ENCODE assay signal across 8 cellular contexts in genomic region chr3:8239718-8240698, GRCh38.
DNase-seq lines count a peak whose midpoint lies in the region; ATAC-seq and TF ChIP-seq lines count a peak whose summit lies in the region.

No MANE protein-coding gene starts in this region.

- no CpG with 5 or more reads among the region's 4 CpGs for WGBS in trophoblast cell (ENCODE audit: extremely low coverage, insufficient coverage, insufficient read length)

- H3K36me3 ChIP-seq in trophoblast cell (ENCODE audit: control insufficient read depth in 1 of 2, insufficient read depth in 2 of 2, low read length in 2 of 2): no peaks in the 10 kb centered on the region

- peak; percentile 75 for TF ChIP-seq CTCF in NB4 (IDR thresholded peaks at IDR 0.05; ENCODE audit: low read depth, low read length)

- H3K27me3 ChIP-seq in trophoblast cell (ENCODE audit: insufficient read depth, low read length): no peaks in the 10 kb centered on the region

- H4K8ac ChIP-seq in trophoblast cell (ENCODE audit: low read depth, low read length): no peak overlapping the region

- H3K9me3 Mint-ChIP-seq in activated T-helper 2 cell treated with anti-CD3 and anti-CD28 coated beads, Interferon-gamma antibody, Interleukin-2, Interleukin-4, amounts not matched to agents 10 μg/mL and 5 μg/mL and 100 μg/mL, durations not matched to agents 14 hours and 24 hours and 36 hours: no peaks in the 10 kb centered on the region

- no peak overlapping the region for H2AFZ ChIP-seq in trophoblast cell (ENCODE audit: insufficient read depth, low read length, poor library complexity)

- intact Hi-C loops in activated T-helper 2 cell treated with anti-CD3 and anti-CD28 coated beads, Interferon-gamma antibody, Interleukin-2, Interleukin-4, amounts not matched to agents 10 μg/mL and 5 μg/mL and 100 μg/mL, durations not matched to agents 14 hours and 24 hours and 36 hours (cut with micrococcal nuclease): no loop called here

- no peak for TF ChIP-seq POLR2A in NB4 (IDR thresholded peaks at IDR 0.05; ENCODE audit: extremely low read depth, insufficient read length)

- no peak overlapping the region for H4K91ac ChIP-seq in trophoblast cell (ENCODE audit: low read depth, low read length)

- no peak overlapping the region for H3K4ac ChIP-seq in trophoblast cell (ENCODE audit: low read depth, low read length)

- H3K18ac ChIP-seq in trophoblast cell (ENCODE audit: low read length): no peak overlapping the region

- no peak overlapping the region for H4K12ac ChIP-seq in trophoblast cell (ENCODE audit: low read depth, low read length)

- no peak overlapping the region for H3K9ac ChIP-seq in trophoblast cell (ENCODE audit: low read length)

- no peak overlapping the region for H3K14ac ChIP-seq in trophoblast cell (ENCODE audit: low read length)

- no peaks in the 10 kb centered on the region for H3K4me1 ChIP-seq in trophoblast cell (ENCODE audit: control insufficient read depth in 1 of 2, insufficient read depth in 2 of 2, low read length in 2 of 2)

- no peak overlapping the region for H3K4me3 Mint-ChIP-seq in activated T-helper 2 cell treated with anti-CD3 and anti-CD28 coated beads, Interferon-gamma antibody, Interleukin-2, Interleukin-4, amounts not matched to agents 10 μg/mL and 5 μg/mL and 100 μg/mL, durations not matched to agents 14 hours and 24 hours and 36 hours (ENCODE audit: low read depth)

- H3K79me1 ChIP-seq in trophoblast cell (ENCODE audit: low read length): no peaks in the 10 kb centered on the region

- H3K27ac Mint-ChIP-seq in activated T-helper 2 cell treated with anti-CD3 and anti-CD28 coated beads, Interferon-gamma antibody, Interleukin-2, Interleukin-4, amounts not matched to agents 10 μg/mL and 5 μg/mL and 100 μg/mL, durations not matched to agents 14 hours and 24 hours and 36 hours: no peak overlapping the region

- H2BK5ac ChIP-seq in trophoblast cell (ENCODE audit: low read depth, low read length, poor library complexity): no peak overlapping the region

- H3K9me3 ChIP-seq in trophoblast cell (ENCODE audit: insufficient read depth, low read depth, low read length): no peaks in the 10 kb centered on the region

- peak; percentile 94 for ATAC-seq in GM18517 (IDR thresholded peaks at IDR 0.05; ENCODE audit: unreplicated experiment)
- ATAC-seq in HG02852 (IDR thresholded peaks at IDR 0.05; ENCODE audit: unreplicated experiment): peak; percentile 96

- no peak overlapping the region for H2BK120ac ChIP-seq in trophoblast cell (ENCODE audit: insufficient read depth, low read length, poor library complexity)

- H3K4me3 ChIP-seq in NB4 (ENCODE audit: low read depth, low read length) (no peak overlapping the region), trophoblast cell (ENCODE audit: low read depth, low read length) (no peak overlapping the region)

- DNase-seq in Ammon's horn (ENCODE audit: low spot score) (peak; percentile 78), NB4 (ENCODE audit: low read depth) (peak; percentile 53), fibroblast of the conjunctiva (ENCODE audit: low read depth) (peak; percentile 63), trophoblast cell (peak; percentile 15 to 73)
- DNase-seq in activated CD4-positive, alpha-beta T cell treated with anti-CD3 and anti-CD28 coated beads for 4 hours: peak; percentile 10 to 27
- DNase-seq in activated T-helper 2 cell treated with anti-CD3 and anti-CD28 coated beads, Interferon-gamma antibody, Interleukin-2, Interleukin-4, amounts not matched to agents 10 μg/mL and 5 μg/mL and 100 μg/mL, durations not matched to agents 14 hours and 24 hours and 36 hours (ENCODE audit: low spot score): no peak

- peaks cover 2% of the 10 kb centered on the region for H3K27me3 Mint-ChIP-seq in activated T-helper 2 cell treated with anti-CD3 and anti-CD28 coated beads, Interferon-gamma antibody, Interleukin-2, Interleukin-4, amounts not matched to agents 10 μg/mL and 5 μg/mL and 100 μg/mL, durations not matched to agents 14 hours and 24 hours and 36 hours (ENCODE audit: low read depth)

- H3K27ac ChIP-seq in trophoblast cell (ENCODE audit: low read depth, low read length): no peak overlapping the region

- H3K4me1 Mint-ChIP-seq in activated T-helper 2 cell treated with anti-CD3 and anti-CD28 coated beads, Interferon-gamma antibody, Interleukin-2, Interleukin-4, amounts not matched to agents 10 μg/mL and 5 μg/mL and 100 μg/mL, durations not matched to agents 14 hours and 24 hours and 36 hours (ENCODE audit: low read depth): no peaks in the 10 kb centered on the region

- no peaks in the 10 kb centered on the region for H3K79me2 ChIP-seq in trophoblast cell (ENCODE audit: control insufficient read depth, insufficient read depth, low read length, poor library complexity)

- no peak overlapping the region for H2AK5ac ChIP-seq in trophoblast cell (ENCODE audit: low read length)

- H2BK12ac ChIP-seq in trophoblast cell (ENCODE audit: low read length): no peak overlapping the region

- H3K23ac ChIP-seq in trophoblast cell (ENCODE audit: low read length): no peak overlapping the region

- H3K4me2 ChIP-seq in trophoblast cell (ENCODE audit: low read length): no peak overlapping the region

- H3K36me3 Mint-ChIP-seq in activated T-helper 2 cell treated with anti-CD3 and anti-CD28 coated beads, Interferon-gamma antibody, Interleukin-2, Interleukin-4, amounts not matched to agents 10 μg/mL and 5 μg/mL and 100 μg/mL, durations not matched to agents 14 hours and 24 hours and 36 hours (ENCODE audit: low read depth): no peaks in the 10 kb centered on the region
